In the genomic region with DNA sequence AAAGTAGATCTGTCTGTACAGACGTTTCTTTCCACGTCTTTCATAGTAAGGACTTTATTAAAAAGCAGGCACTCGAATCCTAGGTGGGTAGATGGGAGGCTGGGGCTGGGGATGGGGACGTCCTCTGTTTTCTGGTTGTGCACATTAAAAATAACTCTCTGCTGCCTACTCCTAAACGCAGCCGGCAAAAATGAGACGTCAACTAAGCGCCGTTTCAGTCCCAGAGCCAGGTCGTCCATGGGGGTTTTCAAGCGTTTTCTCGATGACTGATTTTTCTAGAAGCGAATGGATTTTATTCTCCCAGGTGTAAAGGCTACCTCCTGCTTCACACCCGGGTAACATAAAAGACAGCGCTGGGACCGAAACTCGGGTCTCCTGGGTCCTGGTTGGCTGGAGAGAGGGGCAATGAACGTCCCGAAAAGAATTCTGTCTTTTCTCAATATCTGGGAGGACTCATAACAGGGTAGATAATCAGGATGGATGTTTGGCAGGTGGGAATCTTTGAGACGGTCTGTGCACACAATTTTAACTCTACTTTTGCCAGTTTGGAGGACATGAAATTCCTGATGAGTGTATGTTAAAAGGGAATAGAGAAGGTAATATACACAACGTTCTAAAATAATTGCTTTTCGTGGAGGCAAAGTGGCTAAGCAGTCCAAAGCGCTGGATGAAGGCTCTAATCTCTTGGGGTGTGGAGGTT, we compare ENCODE assay signal across 8 cellular contexts. TPM values are rescaled to one million over a fixed set of nuclear protein-coding genes. Genes with fewer than 3 reads are reported as not detected.
DNase-seq lines count a peak whose midpoint lies in the region; ATAC-seq and TF ChIP-seq lines count a peak whose summit lies in the region.

No MANE protein-coding gene starts in this region.

- no peaks in the 10 kb centered on the region for H3K9me3 ChIP-seq in CD4-positive, CD25-positive, alpha-beta regulatory T cell (ENCODE audit: control insufficient read depth in 2 of 2, low read length in 2 of 2)
- H3K9me3 ChIP-seq in naive thymus-derived CD4-positive, alpha-beta T cell (ENCODE audit: control insufficient read depth in 2 of 3, low read length in 3 of 3): no peaks in the 10 kb centered on the region

- no peaks in the 10 kb centered on the region for H3K36me3 Mint-ChIP-seq in CD4-positive, CD25-positive, alpha-beta regulatory T cell
- no peaks in the 10 kb centered on the region for H3K36me3 Mint-ChIP-seq in brain
- H3K36me3 Mint-ChIP-seq in naive thymus-derived CD4-positive, alpha-beta T cell: peaks cover 0 to 3% (median 2%) of the 10 kb centered on the region in 5 donors

- no peaks in the 10 kb centered on the region for H3K36me3 ChIP-seq in CD4-positive, CD25-positive, alpha-beta regulatory T cell (ENCODE audit: control insufficient read depth, insufficient read depth, low read length)
- H3K36me3 ChIP-seq in naive thymus-derived CD4-positive, alpha-beta T cell (ENCODE audit: control insufficient read depth in 2 of 3, insufficient read depth in 3 of 3, low read length in 3 of 3): no peaks in the 10 kb centered on the region

- CTCF ChIA-PET in naive thymus-derived CD4-positive, alpha-beta T cell (lab: Charles Lee): no interaction called here

- intact Hi-C loops in naive thymus-derived CD4-positive, alpha-beta T cell (cut with micrococcal nuclease): loop anchor here in 1 of 2 donors (2.0 kb wide), 1 partner anchor 92 kb away; the partner anchor contains the start of gene ZSCAN12

- ATAC-seq in CD4-positive, CD25-positive, alpha-beta regulatory T cell (ENCODE audit: low read depth in 2 of 2): no peak
- peak; percentile 33 for ATAC-seq in HG02852 (IDR thresholded peaks at IDR 0.05; ENCODE audit: unreplicated experiment)
- peak; percentile 36 for ATAC-seq in naive thymus-derived CD4-positive, alpha-beta T cell

- peaks cover 68% of the 10 kb centered on the region for H3K27me3 Mint-ChIP-seq in CD4-positive, CD25-positive, alpha-beta regulatory T cell
- H3K27me3 Mint-ChIP-seq in brain: peaks cover 35% of the 10 kb centered on the region
- peaks cover 12 to 69% (median 61%) of the 10 kb centered on the region in 5 donors for H3K27me3 Mint-ChIP-seq in naive thymus-derived CD4-positive, alpha-beta T cell

- peak overlapping the region; percentile 14 for H3K27ac ChIP-seq in CD4-positive, CD25-positive, alpha-beta regulatory T cell (ENCODE audit: insufficient read depth, low read length, poor library complexity, severe bottlenecking)
- H3K27ac ChIP-seq in naive thymus-derived CD4-positive, alpha-beta T cell (ENCODE audit: low read depth, low read length): peak overlapping the region; percentile 67

- peak overlapping the region in 3 of 4 donors; percentile 45 to 75 (median 56) for H3K4me3 Mint-ChIP-seq in CD4-positive, CD25-positive, alpha-beta regulatory T cell
- H3K4me3 Mint-ChIP-seq in brain: peak overlapping the region; percentile 75 to 92 (median 80)
- peak overlapping the region; percentile 78 to 88 (median 83) for H3K4me3 Mint-ChIP-seq in naive thymus-derived CD4-positive, alpha-beta T cell

- H3K27ac Mint-ChIP-seq in CD4-positive, CD25-positive, alpha-beta regulatory T cell: no peak overlapping the region
- H3K27ac Mint-ChIP-seq in brain: peak overlapping the region in 3 of 5 experiments; percentile 78 to 91 (median 81)
- peak overlapping the region; percentile 54 to 90 (median 77) for H3K27ac Mint-ChIP-seq in naive thymus-derived CD4-positive, alpha-beta T cell

- peaks cover 9% of the 10 kb centered on the region for H3K4me1 ChIP-seq in CD4-positive, CD25-positive, alpha-beta regulatory T cell (ENCODE audit: control insufficient read depth, insufficient read depth, low read length, poor library complexity, severe bottlenecking)
- peaks cover 0 to 14% of the 10 kb centered on the region in 2 donors for H3K4me1 ChIP-seq in naive thymus-derived CD4-positive, alpha-beta T cell (ENCODE audit: control insufficient read depth in 2 of 2, insufficient read depth in 2 of 2, low read length in 2 of 2)

- no peak for TF ChIP-seq CTCF in brain (conservative IDR thresholded peaks at IDR 0.05)

- peaks cover 0 to 4% (median under 1%) of the 10 kb centered on the region in 7 donors for H3K9me3 Mint-ChIP-seq in CD4-positive, CD25-positive, alpha-beta regulatory T cell
- H3K9me3 Mint-ChIP-seq in brain: peaks cover 0 to 7% (median 1%) of the 10 kb centered on the region in 5 experiments
- H3K9me3 Mint-ChIP-seq in naive thymus-derived CD4-positive, alpha-beta T cell: peaks cover 0 to 28% (median 4%) of the 10 kb centered on the region in 11 donors

- POLR2A ChIA-PET in naive thymus-derived CD4-positive, alpha-beta T cell (lab: Charles Lee): no interaction called here

- no peak for DNase-seq in CD4-positive, CD25-positive, alpha-beta regulatory T cell
- DNase-seq in naive thymus-derived CD4-positive, alpha-beta T cell: peak in 2 of 9 donors; percentile 17 to 27
- DNase-seq in SHP77 (lab: John Stamatoyannopoulos, UW) (no peak), NCI-H187 (lab: John Stamatoyannopoulos, UW) (no peak), GM19240 (ENCODE audit: insufficient read length, low spot score) (no peak), NCI-H2107 treated with DMSO at 0.1 percent for 48 hours (lab: John Stamatoyannopoulos, UW; ENCODE audit: unreplicated experiment) (no peak)

- no peak overlapping the region for H3K4me3 ChIP-seq in CD4-positive, CD25-positive, alpha-beta regulatory T cell (ENCODE audit: low read depth, low read length)
- H3K4me3 ChIP-seq in naive thymus-derived CD4-positive, alpha-beta T cell (ENCODE audit: low read length): peak overlapping the region; percentile 42

- H3K27me3 ChIP-seq in CD4-positive, CD25-positive, alpha-beta regulatory T cell (ENCODE audit: control insufficient read depth, insufficient read depth, low read length): peaks cover 32% of the 10 kb centered on the region
- peaks cover 0 to 4% of the 10 kb centered on the region in 2 donors for H3K27me3 ChIP-seq in naive thymus-derived CD4-positive, alpha-beta T cell (ENCODE audit: control insufficient read depth in 2 of 2, insufficient read depth in 2 of 2, low read length in 2 of 2)

- H3K4me1 Mint-ChIP-seq in CD4-positive, CD25-positive, alpha-beta regulatory T cell: peaks cover 0 to 26% (median 5%) of the 10 kb centered on the region in 4 donors
- peaks cover 21% of the 10 kb centered on the region for H3K4me1 Mint-ChIP-seq in brain
- H3K4me1 Mint-ChIP-seq in naive thymus-derived CD4-positive, alpha-beta T cell: peaks cover 16 to 32% (median 20%) of the 10 kb centered on the region in 7 donors

RNA-seq across cellular contexts. Expression of gene GPX6, which starts 25.3 kb away (rescaled TPM):
- total RNA-seq in CD4-positive, CD25-positive, alpha-beta regulatory T cell: not detected
- polyA plus RNA-seq in CD4-positive, CD25-positive, alpha-beta regulatory T cell: not detected
- polyA plus RNA-seq in brain (ENCODE audit: insufficient read depth, low read depth, low replicate concordance): not detected
- total RNA-seq in naive thymus-derived CD4-positive, alpha-beta T cell: not detected
- not detected for polyA plus RNA-seq in naive thymus-derived CD4-positive, alpha-beta T cell

RNA-seq across cellular contexts. Expression of gene GPX5, which starts 35.3 kb away (rescaled TPM):
- not detected for total RNA-seq in CD4-positive, CD25-positive, alpha-beta regulatory T cell
- polyA plus RNA-seq in CD4-positive, CD25-positive, alpha-beta regulatory T cell: not detected
- not detected for polyA plus RNA-seq in brain (ENCODE audit: insufficient read depth, low read depth, low replicate concordance)
- total RNA-seq in naive thymus-derived CD4-positive, alpha-beta T cell: not detected
- not detected for polyA plus RNA-seq in naive thymus-derived CD4-positive, alpha-beta T cell

RNA-seq across cellular contexts. Expression of gene ZSCAN23, which starts 47.0 kb away (rescaled TPM):
- total RNA-seq in CD4-positive, CD25-positive, alpha-beta regulatory T cell: 0.69 TPM
- under 1 TPM in 2 of 4 donors, not detected in 2; 0.09 to 0.13 TPM for polyA plus RNA-seq in CD4-positive, CD25-positive, alpha-beta regulatory T cell
- 2.4 TPM for polyA plus RNA-seq in brain (ENCODE audit: insufficient read depth, low read depth, low replicate concordance)
- total RNA-seq in naive thymus-derived CD4-positive, alpha-beta T cell: 1 to 10 TPM; 1.4 to 3.4 (median 2.4) TPM
- under 1 TPM; 0.26 to 0.92 TPM for polyA plus RNA-seq in naive thymus-derived CD4-positive, alpha-beta T cell

Comparison
In these comparisons a context has a peak if more than half of its experiments do, and no peak if none do; other contexts are left out.
1. ATAC-seq: peak in HG02852 (single experiment) and naive thymus-derived CD4-positive, alpha-beta T cell (single experiment); none in CD4-positive, CD25-positive, alpha-beta regulatory T cell (0 of 2).
2. H3K27ac Mint-ChIP-seq: peak in brain (3 of 5) and naive thymus-derived CD4-positive, alpha-beta T cell (9 of 9); none in CD4-positive, CD25-positive, alpha-beta regulatory T cell (0 of 3).
3. Peak in every context shown above with its lines, with median percentiles within 50 percentile points of each other: H3K4me3 Mint-ChIP-seq.